Comparison of ENCODE assay signal across 40 cellular contexts in the genomic region with DNA sequence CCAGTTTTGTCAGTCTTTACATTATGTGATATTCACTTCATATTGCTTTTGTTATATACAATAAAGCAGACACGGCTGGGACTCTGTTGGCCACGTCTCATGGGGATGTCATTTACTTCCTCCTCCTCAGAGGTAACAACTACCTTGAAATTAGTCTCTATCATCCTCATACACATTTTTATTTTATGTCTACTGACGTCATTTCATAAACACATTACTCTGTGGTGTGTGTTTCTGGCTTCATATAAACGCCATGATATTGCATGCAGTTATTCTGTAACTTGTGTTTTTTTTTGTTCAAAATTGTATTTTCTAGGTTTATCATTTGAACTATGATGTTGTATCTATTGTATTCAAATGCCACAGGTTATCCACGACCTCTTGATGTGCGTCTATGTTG. TPM values are rescaled to one million over a fixed set of nuclear protein-coding genes. Genes with fewer than 3 reads are reported as not detected.
DNase-seq lines count a peak whose midpoint lies in the region; ATAC-seq, FAIRE-seq and TF ChIP-seq lines count a peak whose summit lies in the region.
"Had no signal": no experiment of that assay in that cellular context is flagged by ENCODE, and none has a peak within 500 bp of the region (broad histone marks: within the 10 kb centered on the region; RNA-seq: fewer than 3 reads in every experiment).

No MANE protein-coding gene starts in this region.

- TF ChIP-seq POLR2A in HepG2 (IDR thresholded peaks at IDR 0.05; ENCODE audit: insufficient read depth in 1 of 2, low read depth in 2 of 2, low read length in 2 of 2) (no peak), right lobe of liver (IDR thresholded peaks at IDR 0.05) (no peak)

- H3K27me3 ChIP-seq in HepG2 (ENCODE audit: control insufficient read depth in 1 of 2, insufficient read depth in 2 of 2, low read length in 2 of 2) (peaks cover 0 to 39% of the 10 kb centered on the region in 2 experiments; a peak in 4 of 5 replicates), right lobe of liver (no peaks in the 10 kb centered on the region)
- H3K27me3 ChIP-seq: BLaER1 had no signal

- H3K9me3 Mint-ChIP-seq in activated B cell treated with CpG ODN at 0.5 μM for 24 hours: no peaks in the 10 kb centered on the region
- no peaks in the 10 kb centered on the region for H3K9me3 Mint-ChIP-seq in memory B cell
- H3K9me3 Mint-ChIP-seq in stimulated activated memory B cell treated with anti-CD40 and anti-IgM and Interleukin-4, amounts not matched to agents 10 μg/mL and 1 μg/mL and 100 μg/mL, for 72 hours: no peaks in the 10 kb centered on the region
- H3K9me3 Mint-ChIP-seq: CD4-positive, alpha-beta memory T cell; CD4-positive, alpha-beta T cell; CD4-positive, CD25-positive, alpha-beta regulatory T cell; CD8-positive, alpha-beta memory T cell; CD8-positive, alpha-beta T cell had no signal

- TF ChIP-seq EP300 in HepG2 (IDR thresholded peaks at IDR 0.05; ENCODE audit: low read depth in 2 of 2, low read length in 2 of 2) (no peak), HepG2 (CRISPR knock-in tag; IDR thresholded peaks at IDR 0.05; ENCODE audit: borderline replicate concordance) (no peak)

- H3K79me2 ChIP-seq in HepG2 (ENCODE audit: insufficient read depth, low read length): no peaks in the 10 kb centered on the region

- H3K4me1 ChIP-seq in HepG2 (ENCODE audit: insufficient read depth, low read length) (0 out of 2 replicates have a peak, but pooled peaks cover under 1% of the 10 kb centered on the region), right lobe of liver (no peaks in the 10 kb centered on the region)
- H3K4me1 ChIP-seq: BE2C had no signal

- 7% methylated on average over 6 of the region's 6 CpGs for WGBS in HepG2 (ENCODE audit: low lambda C conversion rate)
- 77% methylated on average over 6 of the region's 6 CpGs for WGBS in right lobe of liver (ENCODE audit: insufficient coverage, low coverage, low lambda C conversion rate, missing lambda C conversion rate)

- no peak overlapping the region for H3K4me2 ChIP-seq in HepG2 (ENCODE audit: low read depth, low read length)
- H3K4me2 ChIP-seq: A549, BLaER1 had no signal

- TF ChIP-seq CTCF in HepG2 (CRISPR knock-in tag; IDR thresholded peaks at IDR 0.05) (no peak), right lobe of liver (IDR thresholded peaks at IDR 0.05) (no peak), activated B cell treated with CpG ODN at 0.5 μM for 24 hours (IDR thresholded peaks at IDR 0.05) (no peak)

- no peak overlapping the region for H2AFZ ChIP-seq in HepG2 (ENCODE audit: low read length)

- ATAC-seq in HepG2: no peak
- ATAC-seq in right lobe of liver: no peak
- ATAC-seq in activated B cell treated with CpG ODN at 0.5 μM for 24 hours (ENCODE audit: low read depth): no peak
- ATAC-seq in memory B cell (ENCODE audit: low read depth): no peak
- ATAC-seq in stimulated activated memory B cell treated with anti-CD40 and anti-IgM and Interleukin-4, amounts not matched to agents 10 μg/mL and 1 μg/mL and 100 μg/mL, for 72 hours: no peak
- ATAC-seq: A549; CD8-positive, alpha-beta T cell had no signal

- CTCF ChIA-PET in HepG2 (lab: Yijun Ruan, JAX; ENCODE audit: low intra/inter-chr PET ratio, low total read pairs) (no interaction called here), activated B cell treated with CpG ODN at 0.5 μM for 24 hours (lab: Charles Lee) (no interaction called here)

- no peak for FAIRE-seq in HepG2 (lab: Jason Lieb, UNC)
- FAIRE-seq: A204.1, A549, D721Med had no signal

- H3K27ac Mint-ChIP-seq in activated B cell treated with CpG ODN at 0.5 μM for 24 hours (peak overlapping the region; percentile 41), memory B cell (peak overlapping the region; percentile 6)
- H3K27ac Mint-ChIP-seq in stimulated activated memory B cell treated with anti-CD40 and anti-IgM and Interleukin-4, amounts not matched to agents 10 μg/mL and 1 μg/mL and 100 μg/mL, for 72 hours: peak overlapping the region; percentile 50
- H3K27ac Mint-ChIP-seq: B cell; CD4-positive, alpha-beta memory T cell; CD4-positive, alpha-beta T cell; CD8-positive, alpha-beta memory T cell; CD8-positive, alpha-beta T cell had no signal

- POLR2A ChIA-PET in HepG2 (lab: Yijun Ruan, JAX): no interaction called here
- POLR2A ChIA-PET in activated B cell treated with CpG ODN at 0.5 μM for 24 hours (lab: Charles Lee): no interaction called here

- H3K27ac ChIP-seq in HepG2 (ENCODE audit: extremely low read length, insufficient read depth, low read length) (no peak overlapping the region), right lobe of liver (no peak overlapping the region)
- H3K27ac ChIP-seq: 22Rv1; A549; BLaER1; BLaER1 treated with 17β-estradiol and CSF1 and Interleukin-3, amounts not matched to agents 10 nM and 100 nM; C4-2B had no signal

- DNase-seq in HepG2 (ENCODE audit: low spot score) (no peak), right lobe of liver (no peak), activated B cell treated with CpG ODN at 0.5 μM for 24 hours (no peak), memory B cell (ENCODE audit: low spot score in 2 of 2) (no peak), NCI-H345 (lab: John Stamatoyannopoulos, UW) (no peak), GM19238 (ENCODE audit: insufficient read length, low spot score) (no peak), NCI-H128 (lab: John Stamatoyannopoulos, UW; ENCODE audit: unreplicated experiment) (no peak)
- DNase-seq: 8988T; ACHN; AML-193; BE2C; C1 segment of cervical spinal cord; Caco-2; Calu3; CD4-positive, alpha-beta memory T cell; CD4-positive, alpha-beta T cell; CD4-positive, CD25-positive, alpha-beta regulatory T cell; CD8-positive, alpha-beta memory T cell; COR-L47; DMS 273 treated with DMSO at 0.1 percent for 48 hours; DMS153; DMS53; DMS79; DMS79 treated with DMSO at 0.1 percent for 48 hours; DND-41; EL had no signal

- H3K9me3 ChIP-seq in HepG2 (ENCODE audit: low read length) (no peaks in the 10 kb centered on the region), right lobe of liver (no peaks in the 10 kb centered on the region)
- H3K9me3 ChIP-seq: A549; BE2C; BLaER1; BLaER1 treated with 17β-estradiol and CSF1 and Interleukin-3, amounts not matched to agents 10 nM and 100 nM; Caco-2 had no signal

- H3K27me3 Mint-ChIP-seq in activated B cell treated with CpG ODN at 0.5 μM for 24 hours (no peaks in the 10 kb centered on the region), memory B cell (no peaks in the 10 kb centered on the region)
- H3K27me3 Mint-ChIP-seq in stimulated activated memory B cell treated with anti-CD40 and anti-IgM and Interleukin-4, amounts not matched to agents 10 μg/mL and 1 μg/mL and 100 μg/mL, for 72 hours: no peaks in the 10 kb centered on the region
- H3K27me3 Mint-ChIP-seq: B cell; CD4-positive, alpha-beta T cell had no signal

- no peak overlapping the region for H3K9ac ChIP-seq in HepG2 (ENCODE audit: insufficient read depth, low read depth, low read length)
- H3K9ac ChIP-seq: BLaER1; BLaER1 treated with 17β-estradiol and CSF1 and Interleukin-3, amounts not matched to agents 10 nM and 100 nM had no signal

- no peak for TF ChIP-seq RAD21 in HepG2 (CRISPR knock-in tag; IDR thresholded peaks at IDR 0.05)

- H3K4me3 Mint-ChIP-seq in activated B cell treated with CpG ODN at 0.5 μM for 24 hours (no peak overlapping the region), memory B cell (no peak overlapping the region)
- no peak overlapping the region for H3K4me3 Mint-ChIP-seq in stimulated activated memory B cell treated with anti-CD40 and anti-IgM and Interleukin-4, amounts not matched to agents 10 μg/mL and 1 μg/mL and 100 μg/mL, for 72 hours
- H3K4me3 Mint-ChIP-seq: B cell; CD14-positive monocyte; CD4-positive, alpha-beta memory T cell; CD4-positive, alpha-beta T cell; CD4-positive, CD25-positive, alpha-beta regulatory T cell; CD8-positive, alpha-beta memory T cell; CD8-positive, alpha-beta T cell had no signal

- intact Hi-C loops in HepG2 (cut with micrococcal nuclease; ENCODE audit: unreplicated experiment) (no loop called here), right lobe of liver (cut with DNase I) (no loop called here), activated B cell treated with CpG ODN at 0.5 μM for 24 hours (cut with micrococcal nuclease) (no loop called here)

- H3K4me3 ChIP-seq in HepG2 (replicated peaks in 1 of 3; ENCODE audit: insufficient read depth in 1 of 3, low read depth in 2 of 3, low read length in 3 of 3): no peak overlapping the region
- H3K4me3 ChIP-seq in right lobe of liver: no peak overlapping the region
- H3K4me3 ChIP-seq: A549; BLaER1; BLaER1 treated with 17β-estradiol and CSF1 and Interleukin-3, amounts not matched to agents 10 nM and 100 nM had no signal

- peaks cover 51% of the 10 kb centered on the region for H3K4me1 Mint-ChIP-seq in activated B cell treated with CpG ODN at 0.5 μM for 24 hours
- peaks cover 24% of the 10 kb centered on the region for H3K4me1 Mint-ChIP-seq in memory B cell
- peaks cover 70% of the 10 kb centered on the region for H3K4me1 Mint-ChIP-seq in stimulated activated memory B cell treated with anti-CD40 and anti-IgM and Interleukin-4, amounts not matched to agents 10 μg/mL and 1 μg/mL and 100 μg/mL, for 72 hours

- in situ Hi-C loops in HepG2 (cut with HindIII; ENCODE audit: extremely low pct_ligation_motif_present, low pct_unique_long_range_greater_than_20kb): no loop called here

- H3K36me3 ChIP-seq in HepG2 (replicated peaks in 1 of 2; ENCODE audit: control insufficient read depth in 1 of 2, insufficient read depth in 2 of 2, low read length in 2 of 2): no peaks in the 10 kb centered on the region
- no peaks in the 10 kb centered on the region for H3K36me3 ChIP-seq in right lobe of liver
- H3K36me3 ChIP-seq: BE2C; BLaER1; BLaER1 treated with 17β-estradiol and CSF1 and Interleukin-3, amounts not matched to agents 10 nM and 100 nM had no signal

- H4K20me1 ChIP-seq in HepG2 (ENCODE audit: insufficient read depth, low read length): no peaks in the 10 kb centered on the region
- H4K20me1 ChIP-seq: BLaER1; BLaER1 treated with 17β-estradiol and CSF1 and Interleukin-3, amounts not matched to agents 10 nM and 100 nM had no signal

- H3K36me3 Mint-ChIP-seq in activated B cell treated with CpG ODN at 0.5 μM for 24 hours (ENCODE audit: low read depth): no peaks in the 10 kb centered on the region
- H3K36me3 Mint-ChIP-seq in memory B cell: no peaks in the 10 kb centered on the region
- no peaks in the 10 kb centered on the region for H3K36me3 Mint-ChIP-seq in stimulated activated memory B cell treated with anti-CD40 and anti-IgM and Interleukin-4, amounts not matched to agents 10 μg/mL and 1 μg/mL and 100 μg/mL, for 72 hours
- H3K36me3 Mint-ChIP-seq: CD14-positive monocyte; CD4-positive, alpha-beta memory T cell; CD4-positive, CD25-positive, alpha-beta regulatory T cell; CD8-positive, alpha-beta memory T cell; CD8-positive, alpha-beta T cell had no signal

- no TSS peak for BruUV-seq in HepG2 (replicated peaks; lab: Mats Ljungman, UMichigan)

RNA-seq across cellular contexts. Expression of a gene that starts 13.4 kb away (rescaled TPM):
- total RNA-seq in HepG2 (2016; rRNA removed; fragmentation: Illumina TruSeq; extraction: Trizol) (not detected in 2 replicates), right lobe of liver (10 to 100 TPM in 5 of 6 experiments, 1 to 10 TPM in 1; 4.8 to 19.6 (median 14.6) TPM), activated B cell treated with CpG ODN at 0.5 μM for 24 hours (234 and 248 TPM in 2 replicates)
- not detected in 2 replicates for total RNA-seq in HepG2 (2016; cell fraction: cytosol; rRNA removed; fragmentation: Illumina TruSeq; extraction: Trizol; ENCODE audit: low read depth)
- not detected in 2 replicates for total RNA-seq in HepG2 (2016; cell fraction: insoluble cytoplasmic fraction; rRNA removed; fragmentation: Illumina TruSeq; extraction: Trizol)
- not detected in 2 replicates for total RNA-seq in HepG2 (2016; cell fraction: membrane; rRNA removed; fragmentation: Illumina TruSeq; extraction: Trizol)
- not detected in 2 replicates for total RNA-seq in HepG2 (2016; cell fraction: nucleus; rRNA removed; fragmentation: Illumina TruSeq; extraction: Trizol)
- polyA plus RNA-seq in HepG2 (2011; rRNA removed): not detected in 2 replicates
- polyA plus RNA-seq in HepG2 (2011; cell fraction: cytosol; rRNA removed): 0.05 TPM in 1 of 2 replicates, not detected in the other
- polyA plus RNA-seq in HepG2 (2011; cell fraction: nucleus; rRNA removed): 0.28 TPM in 1 of 2 replicates, not detected in the other
- polyA plus RNA-seq in HepG2 (2012): not detected in 2 replicates
- not detected in 2 replicates for polyA plus RNA-seq in HepG2 (2016; cell fraction: cytosol; fragmentation: Illumina TruSeq; extraction: Trizol; ENCODE audit: low read depth)
- not detected in 2 replicates for polyA plus RNA-seq in HepG2 (2016; cell fraction: insoluble cytoplasmic fraction; fragmentation: Illumina TruSeq; extraction: Trizol; ENCODE audit: low read depth)
- polyA plus RNA-seq in HepG2 (2016; cell fraction: membrane; fragmentation: Illumina TruSeq; extraction: Trizol; ENCODE audit: low read depth): not detected in 2 replicates
- not detected in 2 replicates for polyA plus RNA-seq in HepG2 (2016; cell fraction: nucleus; fragmentation: Illumina TruSeq; extraction: Trizol; ENCODE audit: insufficient read depth, low read depth)
- 0.61 TPM in 1 of 2 replicates, not detected in the other for polyA minus RNA-seq in HepG2 (2011; rRNA and poly(A)+ RNA removed; ENCODE audit: low replicate concordance)
- polyA minus RNA-seq in HepG2 (2011; cell fraction: cytosol; rRNA and poly(A)+ RNA removed): not detected in 2 replicates
- polyA minus RNA-seq in HepG2 (2011; cell fraction: nucleus; rRNA and poly(A)+ RNA removed): not detected in 2 replicates
- total RNA-seq: Daoy had no signal
- polyA plus RNA-seq: AG04450, BJ had no signal

Comparison
In these comparisons a context has a peak if more than half of its experiments do, and no peak if none do; other contexts are left out.
1. RNA of a gene that starts 13.4 kb away (total RNA-seq): 234 to 248 TPM in activated B cell treated with CpG ODN at 0.5 μM for 24 hours; 4.8 to 19.6 TPM in right lobe of liver and not detected in HepG2; every median in the first group is over 10 times any median in the second.
2. Peak in every context shown above with its lines, with median percentiles within 50 percentile points of each other: H3K27ac Mint-ChIP-seq.